ENCODE assay signal across 15 cellular contexts in the genomic region with DNA sequence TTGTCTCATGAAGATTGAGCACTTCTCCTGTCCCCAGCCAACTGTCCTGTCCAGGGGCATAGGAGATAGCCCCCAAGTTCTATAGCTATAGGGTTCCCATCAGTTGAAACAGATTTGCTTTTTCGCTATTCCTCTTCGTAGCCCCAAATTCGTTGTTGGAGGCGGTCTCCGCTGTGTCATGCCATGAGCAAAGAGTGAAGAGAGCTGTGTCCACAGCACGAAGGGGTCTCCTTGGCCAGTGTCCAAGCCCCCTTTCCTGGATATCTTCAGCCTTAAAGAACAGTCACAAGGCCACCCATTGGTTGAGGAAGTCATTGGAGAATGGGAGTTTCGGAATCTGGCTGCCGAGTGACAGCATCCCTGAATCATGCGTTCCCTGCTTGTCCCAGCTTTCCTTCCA. TPM values are rescaled to one million over a fixed set of nuclear protein-coding genes. Genes with fewer than 3 reads are reported as not detected.
A peak's percentile ranks its signal among the peaks of the same experiment; 100 is the strongest.
DNase-seq lines count a peak whose midpoint lies in the region; ATAC-seq and TF ChIP-seq lines count a peak whose summit lies in the region.
"Had no signal": no experiment of that assay in that cellular context is flagged by ENCODE, and none has a peak within 500 bp of the region (broad histone marks: within the 10 kb centered on the region; RNA-seq: fewer than 3 reads in every experiment).

No MANE protein-coding gene starts in this region.

- H3K9ac ChIP-seq in IMR-90 (ENCODE audit: low read depth, low read length) (no peak overlapping the region), mesenchymal stem cell (ENCODE audit: low read length) (no peak overlapping the region)
- H3K9ac ChIP-seq: BLaER1 had no signal

- H3K4me1 ChIP-seq in IMR-90 (ENCODE audit: control insufficient read depth, insufficient read depth, low read length) = no peaks in the 10 kb centered on the region
- H3K4me1 ChIP-seq in ovary (ENCODE audit: insufficient read depth) = peaks cover 2% of the 10 kb centered on the region
- peaks cover 2% of the 10 kb centered on the region for H3K4me1 ChIP-seq in mesenchymal stem cell (ENCODE audit: control insufficient read depth, insufficient read depth, low read depth, low read length)
- H3K4me1 ChIP-seq: Caco-2 had no signal

- H2AK9ac ChIP-seq in IMR-90 (replicated peaks; ENCODE audit: low read depth, low read length, poor library complexity) = no peak overlapping the region

- peaks cover 0 to 30% of the 10 kb centered on the region in 2 experiments; a peak in 2 of 4 replicates for H3K79me1 ChIP-seq in IMR-90 (ENCODE audit: low read depth in 1 of 2, low read length in 2 of 2)
- no peaks in the 10 kb centered on the region for H3K79me1 ChIP-seq in mesenchymal stem cell (replicated peaks; ENCODE audit: low read length, poor library complexity, severe bottlenecking)

- CTCF ChIA-PET in IMR-90 (lab: Yijun Ruan, JAX) = no interaction called here

- no peak overlapping the region for H2AK5ac ChIP-seq in IMR-90 (ENCODE audit: low read depth, low read length)
- no peak overlapping the region for H2AK5ac ChIP-seq in mesenchymal stem cell (ENCODE audit: low read length, severe bottlenecking)

- H2BK15ac ChIP-seq in IMR-90 (ENCODE audit: low read depth, low read length) (no peak overlapping the region), mesenchymal stem cell (ENCODE audit: low read depth, poor library complexity, severe bottlenecking) (no peak overlapping the region)

- TF ChIP-seq POLR2A in IMR-90 (IDR thresholded peaks at IDR 0.05; ENCODE audit: low read depth, low read length) (peak; percentile 14; the same call in 1 of the 2 replicates), ovary (IDR thresholded peaks at IDR 0.05) (no peak)

- in situ Hi-C loops in IMR-90 (cut with MboI; ENCODE audit: low sequenced_read_pairs) = no loop called here

- H4K8ac ChIP-seq in IMR-90 (ENCODE audit: low read depth in 2 of 2, low read length in 2 of 2) (no peak overlapping the region), mesenchymal stem cell (ENCODE audit: low read length) (no peak overlapping the region)

- no peak for TF ChIP-seq CTCF in IMR-90 (conservative IDR thresholded peaks at IDR 0.05; ENCODE audit: low read depth, low read length)
- TF ChIP-seq CTCF in nephron (IDR thresholded peaks at IDR 0.05; ENCODE audit: unreplicated experiment in 3 of 3) = no peak
- no peak for TF ChIP-seq CTCF in ovary (IDR thresholded peaks at IDR 0.05)

- intact Hi-C loops in IMR-90 (cut with micrococcal nuclease) (no loop called here), ovary (cut with DNase I) (loop anchor here in 1 of 4 donors (10.0 kb wide), 1 partner anchor 1080 kb away; no protein-coding TSS in a partner anchor)

- H2BK12ac ChIP-seq in mesenchymal stem cell (ENCODE audit: low read length in 2 of 2) = no peak overlapping the region

- no peak overlapping the region for H3K18ac ChIP-seq in IMR-90 (ENCODE audit: low read depth, low read length)
- H3K18ac ChIP-seq in mesenchymal stem cell (ENCODE audit: low read depth in 1 of 2, low read length in 2 of 2) = no peak overlapping the region

- no peak overlapping the region for H3K27ac ChIP-seq in IMR-90 (ENCODE audit: insufficient read depth, low read length)
- no peak overlapping the region for H3K27ac ChIP-seq in ovary
- no peak overlapping the region for H3K27ac ChIP-seq in mesenchymal stem cell (ENCODE audit: low read length, poor library complexity, severe bottlenecking)
- H3K27ac ChIP-seq: BLaER1 had no signal

- H3K4me2 ChIP-seq in IMR-90 (ENCODE audit: low read depth, low read length) (no peak overlapping the region), mesenchymal stem cell (ENCODE audit: low read length, poor library complexity, severe bottlenecking) (no peak overlapping the region)
- H3K4me2 ChIP-seq: BLaER1, GM23338 had no signal

- H3K56ac ChIP-seq in IMR-90 (ENCODE audit: extremely low read depth, insufficient read depth, low read length) = no peak overlapping the region

- DNase-seq in IMR-90 = no peak
- DNase-seq in ovary = peak in 3 of 5 donors; percentile 52 to 72 (median 57)
- no peak for DNase-seq in AG08395 (ENCODE audit: low spot score)
- no peak for DNase-seq in NCI-H128 (lab: John Stamatoyannopoulos, UW; ENCODE audit: unreplicated experiment)
- DNase-seq in mesenchymal stem cell = no peak
- DNase-seq: AML-193; Caco-2; CD8-positive, alpha-beta memory T cell; GF-D8; H7 had no signal

- H3K14ac ChIP-seq in IMR-90 (replicated peaks; ENCODE audit: low read depth, low read length) = no peak overlapping the region
- no peak overlapping the region for H3K14ac ChIP-seq in mesenchymal stem cell (ENCODE audit: low read length in 2 of 2)

- POLR2A ChIA-PET in IMR-90 (lab: Charles Lee; ENCODE audit: unreplicated experiment) = no interaction called here

- H3K4me1 Mint-ChIP-seq in nephron = peaks cover 43% of the 10 kb centered on the region
- H3K4me1 Mint-ChIP-seq: CD8-positive, alpha-beta memory T cell had no signal

- H4K91ac ChIP-seq in IMR-90 (ENCODE audit: insufficient read depth, low read depth, low read length) (no peak overlapping the region), mesenchymal stem cell (ENCODE audit: low read length) (no peak overlapping the region)

- H4K5ac ChIP-seq in IMR-90 (ENCODE audit: low read depth, low read length) = no peak overlapping the region

- H3K9me3 Mint-ChIP-seq in nephron = no peaks in the 10 kb centered on the region
- H3K9me3 Mint-ChIP-seq: CD8-positive, alpha-beta memory T cell; GM23338 had no signal

- no peaks in the 10 kb centered on the region for H3K9me3 ChIP-seq in IMR-90 (ENCODE audit: control insufficient read depth, insufficient read depth, low read length)
- H3K9me3 ChIP-seq in ovary = no peaks in the 10 kb centered on the region
- no peaks in the 10 kb centered on the region for H3K9me3 ChIP-seq in mesenchymal stem cell (ENCODE audit: control insufficient read depth, low read length)
- H3K9me3 ChIP-seq: BLaER1, Caco-2 had no signal

- H3K4me3 ChIP-seq in IMR-90 (ENCODE audit: insufficient read depth, low read depth, low read length) (no peak overlapping the region), ovary (no peak overlapping the region), mesenchymal stem cell (ENCODE audit: insufficient read depth in 1 of 2, low read depth in 1 of 2, low read length in 2 of 2) (no peak overlapping the region)
- H3K4me3 ChIP-seq: BLaER1, GM23338 had no signal

- no peak overlapping the region for H2BK120ac ChIP-seq in IMR-90 (ENCODE audit: low read depth, low read length)
- H2BK120ac ChIP-seq in mesenchymal stem cell (ENCODE audit: low read depth, low read length) = no peak overlapping the region

- 100% methylated on average over 1 of the region's 9 CpGs; no CpG with 5 or more reads in 1 of the 2 experiments for WGBS in IMR-90 (ENCODE audit: extremely low coverage in 2 of 2, insufficient read length in 1 of 2), 2 experiments
- WGBS in ovary, 3 donors = 74 to 81% (median 77%) methylated on average over 9 of the region's 9 CpGs
- WGBS in mesenchymal stem cell = 91% methylated on average over 9 of the region's 9 CpGs

- ATAC-seq in IMR-90 (ENCODE audit: low read depth) = no peak
- ATAC-seq in GM21390 (IDR thresholded peaks at IDR 0.05; ENCODE audit: unreplicated experiment) = no peak
- ATAC-seq: GM23338, HepG2 had no signal

- peaks cover 60% of the 10 kb centered on the region for H3K36me3 Mint-ChIP-seq in nephron (ENCODE audit: low read depth)
- H3K36me3 Mint-ChIP-seq: CD8-positive, alpha-beta memory T cell had no signal

- H3K27ac Mint-ChIP-seq in nephron = peak overlapping the region in 2 of 3 experiments; percentile 44 to 55
- H3K27ac Mint-ChIP-seq: GM23338 had no signal

- H2AFZ ChIP-seq in IMR-90 (replicated peaks; ENCODE audit: low read length, poor library complexity) (peak overlapping the region; percentile 33), mesenchymal stem cell (ENCODE audit: low read depth, low read length) (no peak overlapping the region)
- H2AFZ ChIP-seq: GM23338 had no signal

- no peak for TF ChIP-seq EP300 in ovary (IDR thresholded peaks at IDR 0.05)

- H2BK20ac ChIP-seq in IMR-90 (ENCODE audit: low read depth, low read length) = no peak overlapping the region

- no peak overlapping the region for H3K4me3 Mint-ChIP-seq in nephron
- H3K4me3 Mint-ChIP-seq: CD8-positive, alpha-beta memory T cell; GM23338 had no signal

- dilution Hi-C loops in IMR-90 (cut with HindIII; ENCODE audit: low sequenced_read_pairs, unreplicated experiment) = loop anchor here (25.0 kb wide), 1 partner anchor 162 kb away; no protein-coding TSS in a partner anchor

- H3K27me3 ChIP-seq in IMR-90 (ENCODE audit: control insufficient read depth, insufficient read depth, low read length) = no peaks in the 10 kb centered on the region
- H3K27me3 ChIP-seq in ovary = no peaks in the 10 kb centered on the region
- H3K27me3 ChIP-seq in mesenchymal stem cell (ENCODE audit: control insufficient read depth in 1 of 2, insufficient read depth in 1 of 2, low read length in 2 of 2) = no peaks in the 10 kb centered on the region

- TF ChIP-seq RAD21 in IMR-90 (IDR thresholded peaks at IDR 0.05; ENCODE audit: low read length) = no peak

- H3K36me3 ChIP-seq in IMR-90 (ENCODE audit: control insufficient read depth, insufficient read depth, low read length) (peaks cover 60% of the 10 kb centered on the region), ovary (no peaks in the 10 kb centered on the region), mesenchymal stem cell (ENCODE audit: control insufficient read depth in 1 of 2, insufficient read depth in 2 of 2, low read depth in 1 of 2, low read length in 2 of 2) (peaks cover 59 to 66% of the 10 kb centered on the region in 2 experiments)
- H3K36me3 ChIP-seq: BLaER1 had no signal

- 0 out of 2 replicates have a peak, but pooled peaks cover 8% of the 10 kb centered on the region for H3K9me1 ChIP-seq in IMR-90 (ENCODE audit: insufficient read depth, low read length)

- H4K20me1 ChIP-seq in IMR-90 (ENCODE audit: insufficient read depth, low read length) = peaks cover 94% of the 10 kb centered on the region

- H3K23ac ChIP-seq in IMR-90 (ENCODE audit: low read depth, low read length) (no peak overlapping the region), mesenchymal stem cell (ENCODE audit: low read length in 2 of 2) (no peak overlapping the region)

- no peak overlapping the region for H2BK5ac ChIP-seq in IMR-90 (ENCODE audit: low read depth, low read length, poor library complexity, severe bottlenecking)
- H2BK5ac ChIP-seq in mesenchymal stem cell (ENCODE audit: low read depth, low read length, poor library complexity, severe bottlenecking) = no peak overlapping the region

- BruUV-seq in IMR-90 (replicated peaks; lab: Mats Ljungman, UMichigan) = no TSS peak

- H3K4ac ChIP-seq in IMR-90 (ENCODE audit: low read depth, low read length) (no peak overlapping the region), mesenchymal stem cell (ENCODE audit: low read depth in 1 of 2, low read length in 2 of 2) (no peak overlapping the region)

- no peaks in the 10 kb centered on the region for H3K27me3 Mint-ChIP-seq in nephron (ENCODE audit: low read depth)

RNA-seq across cellular contexts. Expression of a gene that starts 21.0 kb away (rescaled TPM):
- 392 and 433 TPM in 2 replicates for total RNA-seq in IMR-90 (2012; rRNA removed)
- polyA plus RNA-seq in IMR-90 (2012; rRNA removed) = 1,339 and 1,767 TPM in 2 replicates
- 847 and 1,056 TPM in 2 replicates for polyA plus RNA-seq in IMR-90 (2012; cell fraction: cytosol; rRNA removed)
- polyA plus RNA-seq in IMR-90 (2012; cell fraction: nucleus; rRNA removed; ENCODE audit: low replicate concordance) = 732 and 841 TPM in 2 replicates
- 1,000 to 10,000 TPM in 6 of 7 donors, 100 to 1,000 TPM in 1; 718 to 3,214 (median 2,824) TPM for total RNA-seq in ovary
- polyA plus RNA-seq in ovary = 1,000 to 10,000 TPM in 1 of 2 donors, 100 to 1,000 TPM in 1; 929 to 1,464 TPM
- 440 TPM for polyA plus RNA-seq in mesenchymal stem cell (2013, experiment 1 of 2)
- polyA plus RNA-seq in mesenchymal stem cell (2013, experiment 2 of 2) = 419 TPM
- total RNA-seq: CD8-positive, alpha-beta memory T cell; HepG2 had no signal
- polyA plus RNA-seq: CD8-positive, alpha-beta memory T cell had no signal

RNA-seq across cellular contexts. Expression of a gene that starts 41.2 kb away (rescaled TPM):
- total RNA-seq in IMR-90 (2012; rRNA removed) = 33.5 and 36.7 TPM in 2 replicates
- polyA plus RNA-seq in IMR-90 (2012; rRNA removed) = 236 and 257 TPM in 2 replicates
- polyA plus RNA-seq in IMR-90 (2012; cell fraction: cytosol; rRNA removed) = 205 and 355 TPM in 2 replicates
- polyA plus RNA-seq in IMR-90 (2012; cell fraction: nucleus; rRNA removed; ENCODE audit: low replicate concordance) = 73.3 and 119 TPM in 2 replicates
- 100 to 1,000 TPM; 112 to 333 (median 165) TPM for total RNA-seq in ovary
- polyA plus RNA-seq in ovary = 100 to 1,000 TPM in 1 of 2 donors, 10 to 100 TPM in 1; 47.2 to 241 TPM
- 285 TPM for polyA plus RNA-seq in mesenchymal stem cell (2013, experiment 1 of 2)
- 282 TPM for polyA plus RNA-seq in mesenchymal stem cell (2013, experiment 2 of 2)

Comparison
In these comparisons a context has a peak if more than half of its experiments do, and no peak if none do; other contexts are left out.
1. DNase-seq: peak in ovary (3 of 5); none in IMR-90 (single experiment), AG08395 (single experiment), NCI-H128 (single experiment) and mesenchymal stem cell (single experiment).